8 cellular contexts compared by ENCODE assay signal in the genomic region with DNA sequence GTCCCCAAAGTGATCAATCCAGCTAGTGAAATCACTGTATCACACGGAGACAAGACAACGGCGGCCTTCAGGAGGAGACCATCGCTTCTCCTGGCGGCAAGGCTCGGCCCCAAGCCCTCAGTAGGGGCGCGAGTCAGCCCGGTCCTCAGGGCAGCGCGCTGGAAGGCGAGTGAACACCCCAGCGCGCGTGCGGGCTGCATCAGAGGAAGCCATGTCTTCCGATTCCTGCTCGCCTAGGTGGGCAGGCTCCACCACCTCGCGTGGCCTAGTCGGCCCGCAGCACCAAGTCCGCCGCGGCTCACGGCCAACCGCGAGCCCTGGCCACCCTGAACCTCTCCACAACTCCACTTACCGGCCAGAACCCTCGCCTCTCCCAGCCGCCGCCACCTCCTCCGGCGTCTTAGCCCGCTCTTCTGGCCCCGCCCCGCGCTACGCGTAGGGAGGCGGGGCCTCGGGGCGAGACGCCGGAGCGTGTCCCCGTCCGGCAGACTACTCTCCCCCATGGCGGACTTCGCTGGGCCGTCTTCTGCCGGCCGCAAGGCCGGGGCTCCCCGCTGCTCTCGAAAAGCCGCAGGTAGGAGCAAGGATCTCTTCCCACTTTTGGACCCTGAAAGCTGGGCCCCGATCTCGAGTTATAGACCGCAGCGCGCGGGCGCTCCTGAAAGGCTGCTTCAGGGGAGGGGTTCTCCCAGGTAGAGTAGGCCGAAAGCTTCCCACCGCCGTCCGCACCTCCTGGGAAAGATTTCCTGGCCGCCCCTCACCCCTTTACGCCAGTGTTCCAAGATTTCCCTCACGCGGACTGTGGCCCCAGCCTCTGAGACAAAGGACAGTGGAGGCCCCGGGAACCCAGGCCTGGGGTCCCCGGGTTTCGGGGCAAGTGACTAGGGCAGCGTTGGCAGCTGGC. TPM values are rescaled to one million over a fixed set of nuclear protein-coding genes. Genes with fewer than 3 reads are reported as not detected.
DNase-seq lines count a peak whose midpoint lies in the region; ATAC-seq and TF ChIP-seq lines count a peak whose summit lies in the region.

A gene with protein sequence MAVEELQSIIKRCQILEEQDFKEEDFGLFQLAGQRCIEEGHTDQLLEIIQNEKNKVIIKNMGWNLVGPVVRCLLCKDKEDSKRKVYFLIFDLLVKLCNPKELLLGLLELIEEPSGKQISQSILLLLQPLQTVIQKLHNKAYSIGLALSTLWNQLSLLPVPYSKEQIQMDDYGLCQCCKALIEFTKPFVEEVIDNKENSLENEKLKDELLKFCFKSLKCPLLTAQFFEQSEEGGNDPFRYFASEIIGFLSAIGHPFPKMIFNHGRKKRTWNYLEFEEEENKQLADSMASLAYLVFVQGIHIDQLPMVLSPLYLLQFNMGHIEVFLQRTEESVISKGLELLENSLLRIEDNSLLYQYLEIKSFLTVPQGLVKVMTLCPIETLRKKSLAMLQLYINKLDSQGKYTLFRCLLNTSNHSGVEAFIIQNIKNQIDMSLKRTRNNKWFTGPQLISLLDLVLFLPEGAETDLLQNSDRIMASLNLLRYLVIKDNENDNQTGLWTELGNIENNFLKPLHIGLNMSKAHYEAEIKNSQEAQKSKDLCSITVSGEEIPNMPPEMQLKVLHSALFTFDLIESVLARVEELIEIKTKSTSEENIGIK (minus strand): TSS at position 415 of the 904 bp plus-strand sequence. CDS start 988 bp downstream, outside the sequence.
Gene RPAP2, plus strand, starts transcription at position 487 of the 904 bp plus-strand sequence. Its CDS starts 15 bp downstream, at position 502.

- H3K36me3 ChIP-seq in BE2C, result no peaks in the 10 kb centered on the region

- ATAC-seq in GM19043 (IDR thresholded peaks at IDR 0.05; ENCODE audit: low read depth, unreplicated experiment) (peak; percentile 97), HG03354 (IDR thresholded peaks at IDR 0.05; ENCODE audit: poor library complexity, severe bottlenecking, unreplicated experiment) (peak; percentile 98), left lobe of liver (peak; percentile 99)

- no peaks in the 10 kb centered on the region for H3K9me3 ChIP-seq in BE2C

- H3K27ac ChIP-seq in cingulate gyrus (ENCODE audit: low read depth, low read length), result peak within 1 kb of the TSS; percentile 91

- H3K27me3 ChIP-seq in BE2C, result no peaks in the 10 kb centered on the region

- no peak for TF ChIP-seq CTCF in BE2C (IDR thresholded peaks at IDR 0.05; ENCODE audit: low read depth, low read length)

- H3K4me1 ChIP-seq in BE2C, result no peaks in the 10 kb centered on the region

- DNase-seq in BE2C (peak; percentile 79), NCI-H446 treated with DMSO at 0.1 percent for 48 hours (lab: John Stamatoyannopoulos, UW) (peak; percentile 80), left lobe of liver (ENCODE audit: low spot score) (peak; percentile 86)
- peak; percentile 67 to 68 for DNase-seq in activated CD4-positive, alpha-beta T cell treated with anti-CD3 and anti-CD28 coated beads for 4 hours
- DNase-seq in stimulated activated CD4-positive, alpha-beta T cell treated with anti-CD3 and anti-CD28 coated beads, Interleukin-2, amount 100 ng/mL, for 24 hours, result peak; percentile 74 to 79

- H3K4me3 ChIP-seq in BE2C (ENCODE audit: low read depth, low read length), result peak within 1 kb of the TSS; percentile 77

RNA-seq across cellular contexts. Expression of the first gene that starts in this region (rescaled TPM):
- polyA plus RNA-seq in BE2C (2012; ENCODE audit: insufficient read depth, insufficient read length, low read depth), result 4.0 TPM
- 2.0 TPM for total RNA-seq in left lobe of liver

RNA-seq across cellular contexts. Expression of gene RPAP2, which starts in this region (rescaled TPM):
- 5.5 TPM for polyA plus RNA-seq in BE2C (2012; ENCODE audit: insufficient read depth, insufficient read length, low read depth)
- 10.5 TPM for total RNA-seq in left lobe of liver

Comparison
In these comparisons a context has a peak if more than half of its experiments do, and no peak if none do; other contexts are left out.
1. Peak in every context shown above with its lines: DNase-seq, ATAC-seq, H3K4me3 ChIP-seq and H3K27ac ChIP-seq.